In the genomic region with DNA sequence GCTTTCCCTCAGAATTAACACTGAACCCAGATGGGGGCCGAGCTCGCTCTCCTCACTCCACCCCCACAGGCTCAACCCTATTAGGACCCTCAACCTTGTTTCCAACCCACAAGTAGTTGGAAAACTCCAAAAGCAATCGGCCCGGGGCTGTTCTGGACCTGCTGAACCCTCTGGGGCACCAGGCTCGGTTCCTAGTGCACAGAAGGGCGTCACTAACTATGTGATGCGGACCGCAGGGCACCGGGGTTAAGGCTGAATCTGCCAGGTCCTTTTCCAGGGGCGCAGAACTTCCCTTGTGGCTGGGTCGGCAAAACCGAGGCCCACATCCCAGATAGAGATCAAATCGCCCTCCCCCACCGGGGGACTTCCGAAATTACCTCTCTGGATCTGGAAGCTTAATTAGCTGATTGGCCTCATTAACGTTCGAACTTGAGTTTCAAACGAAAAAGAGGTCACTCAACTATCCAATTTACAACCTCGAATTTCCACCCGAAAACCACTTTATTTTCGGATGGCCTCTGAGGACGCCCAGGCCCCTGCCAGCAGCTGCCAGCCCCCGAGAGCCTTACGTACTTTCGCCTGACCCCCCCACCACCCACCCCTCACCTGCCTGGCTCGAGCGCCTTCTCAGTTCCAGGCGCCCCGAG, we compare ENCODE assay signal across 12 cellular contexts. TPM values are rescaled to one million over a fixed set of nuclear protein-coding genes. Genes with fewer than 3 reads are reported as not detected.
DNase-seq lines count a peak whose midpoint lies in the region; ATAC-seq and TF ChIP-seq lines count a peak whose summit lies in the region.
"Had no signal": no experiment of that assay in that cellular context is flagged by ENCODE, and none has a peak within 500 bp of the region (broad histone marks: within the 10 kb centered on the region; RNA-seq: fewer than 3 reads in every experiment).

No MANE protein-coding gene starts in this region.

- no peak overlapping the region for H2BK15ac ChIP-seq in H9 (ENCODE audit: low read depth, low read length)

- CTCF ChIA-PET in MCF 10A (lab: Yijun Ruan, JAX) = interaction anchor here (0.6 to 2.1 kb wide), 3 partner anchors 11 to 137 kb away, joined by 3 to 9 read pairs (median 3); no protein-coding TSS in a partner anchor

- H2BK20ac ChIP-seq in H9 (ENCODE audit: low read depth, low read length, poor library complexity, severe bottlenecking) = no peak overlapping the region

- no peak overlapping the region for H2BK12ac ChIP-seq in H9 (ENCODE audit: insufficient read length, low read depth, low read length)

- H2AFZ ChIP-seq in H9 (ENCODE audit: low read length) = no peak overlapping the region

- H3K4ac ChIP-seq in H9 (ENCODE audit: low read depth, low read length) = no peak overlapping the region

- peak overlapping the region; percentile 20 for H3K9ac ChIP-seq in H9 (ENCODE audit: extremely low read depth, insufficient read length, low read length)

- H3K36me3 Mint-ChIP-seq in H9 (ENCODE audit: insufficient read depth in 1 of 3, low read depth in 3 of 3) (no peaks in the 10 kb centered on the region; a peak in 1 of 7 replicates), MCF 10A (ENCODE audit: insufficient read depth, unreplicated experiment) (no peaks in the 10 kb centered on the region)

- H3K23me2 ChIP-seq in H9 (ENCODE audit: insufficient read length, low read depth, low read length, poor library complexity, severe bottlenecking) = peaks cover 20% of the 10 kb centered on the region

- intact Hi-C loops in MCF 10A (cut with micrococcal nuclease) = loop anchor here (5.0 kb wide), 1 partner anchor 783 kb away; no protein-coding TSS in a partner anchor
- intact Hi-C loops in left lung (cut with DNase I) = no loop called here
- intact Hi-C loops in gastrocnemius medialis (cut with DNase I; ENCODE audit: low total_unique reads) = no loop called here

- H3K27me3 ChIP-seq in H9 (ENCODE audit: insufficient read depth, low read length) (no peaks in the 10 kb centered on the region), left lung (peaks cover 26 to 80% of the 10 kb centered on the region in 2 donors), gastrocnemius medialis (peaks cover 53 to 82% (median 69%) of the 10 kb centered on the region in 3 donors)

- H3K56ac ChIP-seq in H9 (ENCODE audit: insufficient read length, low read depth, low read length) = no peak overlapping the region

- peaks cover 17% of the 10 kb centered on the region for H3K27me3 Mint-ChIP-seq in H9 (ENCODE audit: low read depth)
- peaks cover 25% of the 10 kb centered on the region for H3K27me3 Mint-ChIP-seq in MCF 10A (ENCODE audit: insufficient read depth, unreplicated experiment)

- H2BK5ac ChIP-seq in H9 (ENCODE audit: insufficient read length, low read length) = no peak overlapping the region

- no peaks in the 10 kb centered on the region for H4K20me1 ChIP-seq in H9 (ENCODE audit: control insufficient read depth, insufficient read depth, insufficient read length)

- H2BK120ac ChIP-seq in H9 (ENCODE audit: low read depth, low read length, poor library complexity, severe bottlenecking) = no peak overlapping the region

- H3K9me3 ChIP-seq in H9 (ENCODE audit: control insufficient read depth, low read depth, low read length) (no peaks in the 10 kb centered on the region), left lung (no peaks in the 10 kb centered on the region), gastrocnemius medialis (no peaks in the 10 kb centered on the region)

- peak overlapping the region; percentile 74; the same call in 1 of the 2 replicates for H3K14ac ChIP-seq in H9 (ENCODE audit: insufficient read depth, low read length)

- no peak overlapping the region for H4K5ac ChIP-seq in H9 (ENCODE audit: insufficient read length, low read depth, low read length)

- BruUV-seq in MCF 10A (replicated peaks; lab: Mats Ljungman, UMichigan) = no TSS peak

- peaks cover 14% of the 10 kb centered on the region for H3K4me1 ChIP-seq in H9 (ENCODE audit: insufficient read depth, low read length)
- H3K4me1 ChIP-seq in left lung = peaks cover 0 to 13% of the 10 kb centered on the region in 2 donors
- peaks cover 0 to 13% of the 10 kb centered on the region in 2 donors for H3K4me1 ChIP-seq in gastrocnemius medialis

- H3K18ac ChIP-seq in H9 (ENCODE audit: insufficient read length, low read depth, low read length) = no peak overlapping the region

- H3K4me3 ChIP-seq in left lung (peak overlapping the region; percentile 44 to 46), retinal pigment epithelial cell (ENCODE audit: low read length) (peak overlapping the region; percentile 25), gastrocnemius medialis (no peak overlapping the region)

- ATAC-seq in left lung (no peak), gastrocnemius medialis (no peak), GM21367 (IDR thresholded peaks at IDR 0.05; ENCODE audit: unreplicated experiment) (no peak)
- ATAC-seq: stimulated activated naive CD8-positive, alpha-beta T cell treated with anti-CD3 and anti-CD28 coated beads, Interleukin-15, Interleukin-2, amounts not matched to agents 100 U/mL and 50 U/mL, for 24 hours had no signal

- H3K4me2 ChIP-seq in H9 (ENCODE audit: insufficient read depth, insufficient read length, low read length) = peak overlapping the region; percentile 64

- H3K4me1 Mint-ChIP-seq in H9 = peaks cover 73 to 76% of the 10 kb centered on the region in 2 experiments
- no peaks in the 10 kb centered on the region for H3K4me1 Mint-ChIP-seq in MCF 10A (ENCODE audit: insufficient read depth, unreplicated experiment)

- peak; percentile 27 for DNase-seq in H9
- DNase-seq in MCF 10A (ENCODE audit: unreplicated experiment) = no peak
- no peak for DNase-seq in left lung
- DNase-seq in retinal pigment epithelial cell (ENCODE audit: low read depth) = no peak
- DNase-seq in gastrocnemius medialis = no peak
- no peak for DNase-seq in NCI-H146 (lab: John Stamatoyannopoulos, UW)
- DNase-seq in GM19238 (ENCODE audit: insufficient read length, low spot score) = no peak
- DNase-seq: NCI-H1436 treated with DMSO at 0.1 percent for 48 hours; stimulated activated CD4-positive, alpha-beta T cell treated with anti-CD3 and anti-CD28 coated beads, Interleukin-15, amount 100 ng/mL, for 24 hours; stimulated activated naive CD8-positive, alpha-beta T cell treated with anti-CD3 and anti-CD28 coated beads, Interleukin-15, Interleukin-2, amounts not matched to agents 100 U/mL and 50 U/mL, for 24 hours had no signal

- POLR2A ChIA-PET in MCF 10A (lab: Yijun Ruan, JAX) = interaction anchor here (1.1 kb wide), 1 partner anchor 199 kb away, joined by 3 read pairs; no protein-coding TSS in a partner anchor

- TF ChIP-seq CTCF in H9 (conservative IDR thresholded peaks at IDR 0.05) (no peak), MCF 10A (IDR thresholded peaks at IDR 0.05; ENCODE audit: unreplicated experiment) (no peak), left lung (IDR thresholded peaks at IDR 0.05) (no peak), retinal pigment epithelial cell (conservative IDR thresholded peaks at IDR 0.05; ENCODE audit: low read depth, low read length) (no peak), gastrocnemius medialis (IDR thresholded peaks at IDR 0.05 in 4 of 5, conservative IDR thresholded peaks at IDR 0.05 in 1 of 5) (no peak)

- H3K27ac Mint-ChIP-seq in H9 (peak overlapping the region in 1 of 3 experiments; percentile 83; a peak in 2 of 7 replicates), MCF 10A (ENCODE audit: low read depth, unreplicated experiment) (peak overlapping the region; percentile 42)

- no peak overlapping the region for H4K91ac ChIP-seq in H9 (ENCODE audit: insufficient read length, low read depth, low read length)

- H2AK5ac ChIP-seq in H9 (ENCODE audit: insufficient read length, low read length) = no peak overlapping the region

- H3K4me3 Mint-ChIP-seq in H9 = peak overlapping the region; percentile 75 to 87
- H3K4me3 Mint-ChIP-seq in MCF 10A (ENCODE audit: unreplicated experiment) = peak overlapping the region; percentile 14

- no peak overlapping the region for H4K8ac ChIP-seq in H9 (replicated peaks; ENCODE audit: insufficient read length, low read depth, low read length)

- H3K9me3 Mint-ChIP-seq in H9 (no peaks in the 10 kb centered on the region), MCF 10A (ENCODE audit: unreplicated experiment) (no peaks in the 10 kb centered on the region)

- H3K36me3 ChIP-seq in left lung (no peaks in the 10 kb centered on the region), gastrocnemius medialis (no peaks in the 10 kb centered on the region)

- peaks cover 12% of the 10 kb centered on the region; the same call in 1 of the 2 replicates for H3K79me2 ChIP-seq in H9 (ENCODE audit: insufficient read depth, low read length)

- WGBS in H9 (ENCODE audit: extremely low coverage, insufficient read length, low lambda C conversion rate) = no CpG with 5 or more reads among the region's 29 CpGs

- H3K27ac ChIP-seq in H9 (ENCODE audit: insufficient read length, low read depth, low read length) (no peak overlapping the region), left lung (no peak overlapping the region), gastrocnemius medialis (no peak overlapping the region)
- H3K27ac ChIP-seq: HL-60 had no signal

- in situ Hi-C loops in gastrocnemius medialis (cut with MboI; ENCODE audit: low sequenced_read_pairs in 4 of 4) = no loop called here

- H3K79me1 ChIP-seq in H9 (ENCODE audit: insufficient read depth, low read depth, low read length, poor library complexity, severe bottlenecking) = peaks cover 3% of the 10 kb centered on the region

- H3T11ph ChIP-seq in H9 (ENCODE audit: low read length) = no peak overlapping the region

- H3K23ac ChIP-seq in H9 (ENCODE audit: insufficient read length, low read depth, low read length) = no peak overlapping the region

- TF ChIP-seq POLR2A in gastrocnemius medialis (IDR thresholded peaks at IDR 0.05) = no peak

RNA-seq across cellular contexts. Expression of a gene that starts 1.7 kb away (rescaled TPM):
- total RNA-seq in H9 (2021) (22.1 and 23.8 TPM in 2 replicates), MCF 10A (2022) (0.52 and 0.86 TPM in 2 replicates), left lung (10 to 100 TPM; 33.2 to 44.0 TPM), gastrocnemius medialis (under 1 TPM in 1 of 4 donors, not detected in 3; 0.40 TPM)

Comparison
In these comparisons a context has a peak if more than half of its experiments do, and no peak if none do; other contexts are left out.
1. H3K4me3 ChIP-seq: peak in left lung (2 of 2) and retinal pigment epithelial cell (single experiment); none in gastrocnemius medialis (0 of 4).
2. RNA of a gene that starts 1.7 kb away (total RNA-seq): 33.2 to 44.0 TPM in left lung and 22.1 to 23.8 TPM in H9; 0.52 to 0.86 TPM in MCF 10A and 0.40 TPM in gastrocnemius medialis; every median in the first group is over 10 times any median in the second.